Comparison of ENCODE assay signal across 15 cellular contexts in genomic region chr14:62079035-62079434, GRCh38.
DNase-seq lines count a peak whose midpoint lies in the region; ATAC-seq, FAIRE-seq and TF ChIP-seq lines count a peak whose summit lies in the region.
"Had no signal": no experiment of that assay in that cellular context is flagged by ENCODE, and none has a peak within 500 bp of the region (broad histone marks: within the 10 kb centered on the region; RNA-seq: fewer than 3 reads in every experiment).

No MANE protein-coding gene starts in this region.

- CTCF ChIA-PET in A673 (lab: Charles Lee) (no interaction called here), WTC11 (lab: Charles Lee) (no interaction called here)

- H3K36me3 Mint-ChIP-seq in WTC11 = no peaks in the 10 kb centered on the region

- POLR2A ChIA-PET in A673 (lab: Charles Lee; ENCODE audit: low non-redundant PET) = interaction anchor here (0.6 kb wide), 1 partner anchor 1804 kb away, joined by 4 read pairs; no protein-coding TSS in a partner anchor
- POLR2A ChIA-PET in WTC11 (lab: Charles Lee) = no interaction called here

- no peak overlapping the region for H3K4me3 ChIP-seq in A673 (ENCODE audit: low read depth, low read length, poor library complexity, severe bottlenecking)
- H3K4me3 ChIP-seq in kidney (ENCODE audit: low read length in 2 of 2) = no peak overlapping the region
- H3K4me3 ChIP-seq: GM23248, sigmoid colon, SJCRH30 had no signal

- peaks cover 12% of the 10 kb centered on the region for H3K4me1 ChIP-seq in A673 (ENCODE audit: insufficient read depth, low read length, poor library complexity, severe bottlenecking)
- no peaks in the 10 kb centered on the region for H3K4me1 ChIP-seq in kidney (ENCODE audit: control insufficient read depth in 1 of 2, insufficient read depth in 1 of 2, low read depth in 1 of 2, low read length in 2 of 2)
- H3K4me1 ChIP-seq: sigmoid colon, SJCRH30 had no signal

- no peaks in the 10 kb centered on the region for H3K36me3 ChIP-seq in A673 (ENCODE audit: insufficient read depth, low read length, poor library complexity, severe bottlenecking)
- H3K36me3 ChIP-seq in kidney (ENCODE audit: control insufficient read depth in 1 of 2, insufficient read depth in 2 of 2, low read length in 2 of 2) = no peaks in the 10 kb centered on the region
- H3K36me3 ChIP-seq: sigmoid colon, SJCRH30 had no signal

- no peaks in the 10 kb centered on the region for H3K27me3 Mint-ChIP-seq in WTC11 (ENCODE audit: low read depth)

- no peak overlapping the region for H3K9ac ChIP-seq in kidney (ENCODE audit: low read length in 2 of 2)
- H3K9ac ChIP-seq: GM23248 had no signal

- H3K27ac ChIP-seq in A673 (ENCODE audit: low read depth, low read length, poor library complexity, severe bottlenecking) = no peak overlapping the region
- no peak overlapping the region for H3K27ac ChIP-seq in kidney (ENCODE audit: low read depth in 2 of 2, low read length in 2 of 2)
- H3K27ac ChIP-seq: GM23248, sigmoid colon, SJCRH30 had no signal

- H3K4me1 Mint-ChIP-seq in WTC11 = peaks cover 7% of the 10 kb centered on the region

- DNase-seq in A673 (ENCODE audit: low spot score) (peak; percentile 69), DMS153 treated with DMSO at 0.1 percent for 48 hours (lab: John Stamatoyannopoulos, UW; ENCODE audit: unreplicated experiment) (no peak), kidney (no peak), GDM1 (lab: John Stamatoyannopoulos, UW) (no peak), WTC11 (ENCODE audit: low spot score) (no peak)
- DNase-seq: 8988T; activated T-cell treated with anti-CD3 and anti-CD28 coated beads, Interleukin-2, amount 50 U/mL, for 1 hour; amniotic stem cell; GM23248; NCI-H1105 treated with DMSO at 0.1 percent for 48 hours; sigmoid colon; SJCRH30 had no signal

- intact Hi-C loops in A673 (cut with micrococcal nuclease; ENCODE audit: unreplicated experiment) = no loop called here
- intact Hi-C loops in kidney (cut with DNase I) = no loop called here

- no peaks in the 10 kb centered on the region for H3K9me3 ChIP-seq in A673 (ENCODE audit: low read depth, low read length, poor library complexity, severe bottlenecking)
- no peaks in the 10 kb centered on the region for H3K9me3 ChIP-seq in kidney (ENCODE audit: control insufficient read depth in 1 of 2, low read length in 2 of 2)
- H3K9me3 ChIP-seq: sigmoid colon, SJCRH30 had no signal

- TF ChIP-seq CTCF in A673 (conservative IDR thresholded peaks at IDR 0.05; ENCODE audit: low read depth, low read length) = no peak
- no peak for TF ChIP-seq CTCF in kidney (IDR thresholded peaks at IDR 0.05; ENCODE audit: borderline replicate concordance, extremely low read depth, insufficient read depth)
- no peak for TF ChIP-seq CTCF in WTC11 (IDR thresholded peaks at IDR 0.05)

- FAIRE-seq in kidney (lab: Jason Lieb, UNC) = no peak

- BruUV-seq in A673 (replicated peaks; lab: Mats Ljungman, UMichigan) = no TSS peak

- H3K27me3 ChIP-seq in A673 (replicated peaks; ENCODE audit: insufficient read depth, low read depth, low read length, poor library complexity) = no peaks in the 10 kb centered on the region
- H3K27me3 ChIP-seq: sigmoid colon, SJCRH30 had no signal

- H3K27ac Mint-ChIP-seq in WTC11 = no peak overlapping the region

- H3K4me3 Mint-ChIP-seq in WTC11 = no peak overlapping the region

- H3K9me3 Mint-ChIP-seq in WTC11 = no peaks in the 10 kb centered on the region

- ATAC-seq in GM19452 (IDR thresholded peaks at IDR 0.05; ENCODE audit: unreplicated experiment) (peak; percentile 41), HG02852 (IDR thresholded peaks at IDR 0.05; ENCODE audit: unreplicated experiment) (peak; percentile 53), HG03521 (IDR thresholded peaks at IDR 0.05; ENCODE audit: unreplicated experiment) (peak; percentile 41), WTC11 (no peak)

TF ChIP-seq in WTC11, 78 proteins besides CTCF, POLR2A, EP300 and RAD21:
- TF ChIP-seq FOXP4 (CRISPR knock-in tag; IDR thresholded peaks at IDR 0.05) = no peak
- no peak for TF ChIP-seq CBFB (CRISPR knock-in tag; IDR thresholded peaks at IDR 0.05; ENCODE audit: low read depth)
- no peak for TF ChIP-seq IRF1 (CRISPR knock-in tag; IDR thresholded peaks at IDR 0.05)
- no peak for TF ChIP-seq NFYB (CRISPR knock-in tag; conservative IDR thresholded peaks at IDR 0.05; ENCODE audit: low read depth)
- no peak for TF ChIP-seq PRRX2 (CRISPR knock-in tag; IDR thresholded peaks at IDR 0.05)
- TF ChIP-seq RELA (CRISPR knock-in tag; IDR thresholded peaks at IDR 0.05; ENCODE audit: borderline replicate concordance) = no peak
- no peak for TF ChIP-seq ESRRA (CRISPR knock-in tag; IDR thresholded peaks at IDR 0.05; ENCODE audit: borderline replicate concordance)
- TF ChIP-seq GTF2I (CRISPR knock-in tag; conservative IDR thresholded peaks at IDR 0.05) = no peak
- no peak for TF ChIP-seq KAT7 (CRISPR knock-in tag; IDR thresholded peaks at IDR 0.05; ENCODE audit: borderline replicate concordance)
- TF ChIP-seq JAZF1 (CRISPR knock-in tag; IDR thresholded peaks at IDR 0.05) = no peak
